2 cellular contexts compared by ENCODE assay signal in the genomic region with DNA sequence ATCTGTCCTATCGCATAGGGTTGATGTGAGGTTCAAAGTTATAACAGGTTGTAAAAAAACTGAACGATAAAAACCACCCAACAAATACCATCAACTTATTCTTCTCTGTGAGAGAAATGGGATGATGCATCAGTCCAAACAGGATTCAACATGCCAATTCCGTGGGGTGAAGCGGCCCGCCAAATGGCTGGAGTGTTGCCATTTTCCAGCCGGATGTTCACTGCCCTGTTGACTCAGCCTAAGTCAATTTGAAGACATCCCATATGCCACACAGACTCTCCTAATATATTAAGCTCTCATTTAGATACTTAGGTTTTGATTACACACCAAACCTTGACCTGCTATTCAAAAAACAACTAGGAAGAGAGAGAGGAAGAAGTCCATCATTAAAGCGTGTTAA.
TF ChIP-seq lines count a peak whose summit lies in the region.

No MANE protein-coding gene starts in this region.

TF ChIP-seq in A549, 52 proteins besides CTCF, POLR2A, EP300 and RAD21:
- TF ChIP-seq ZC3H11A (IDR thresholded peaks at IDR 0.05) (no peak), POLR2AphosphoS2 (conservative IDR thresholded peaks at IDR 0.05; ENCODE audit: low read length) (no peak), RARB (CRISPR knock-in tag; IDR thresholded peaks at IDR 0.05) (no peak)

TF ChIP-seq in HepG2, 621 proteins besides CTCF, POLR2A, EP300 and RAD21:
- TF ChIP-seq ZNF704 (CRISPR knock-in tag; IDR thresholded peaks at IDR 0.05; ENCODE audit: borderline replicate concordance) (no peak), NFE2L1 (CRISPR knock-in tag; IDR thresholded peaks at IDR 0.05; ENCODE audit: borderline replicate concordance) (no peak), MIXL1 (CRISPR knock-in tag; IDR thresholded peaks at IDR 0.05) (no peak), ZNF501 (CRISPR knock-in tag; IDR thresholded peaks at IDR 0.05) (no peak), TP53 (CRISPR knock-in tag; conservative IDR thresholded peaks at IDR 0.05) (no peak), ZNF451 (CRISPR knock-in tag; IDR thresholded peaks at IDR 0.05) (no peak), HNRNPLL (IDR thresholded peaks at IDR 0.05; ENCODE audit: low read depth, low read length, poor library complexity, severe bottlenecking) (no peak), GATAD2A (CRISPR knock-in tag; IDR thresholded peaks at IDR 0.05) (no peak), ZNF230 (CRISPR knock-in tag; IDR thresholded peaks at IDR 0.05) (no peak), ZSCAN31 (CRISPR knock-in tag; IDR thresholded peaks at IDR 0.05; ENCODE audit: low read depth) (no peak), ZKSCAN5 (CRISPR knock-in tag; IDR thresholded peaks at IDR 0.05) (no peak), SP140L (CRISPR knock-in tag; IDR thresholded peaks at IDR 0.05; ENCODE audit: borderline replicate concordance) (no peak), HOXD1 (CRISPR knock-in tag; IDR thresholded peaks at IDR 0.05) (no peak), YEATS4 (CRISPR knock-in tag; IDR thresholded peaks at IDR 0.05; ENCODE audit: borderline replicate concordance) (no peak), ZNF549 (CRISPR knock-in tag; IDR thresholded peaks at IDR 0.05) (no peak)
- TF ChIP-seq, protein P1, sequence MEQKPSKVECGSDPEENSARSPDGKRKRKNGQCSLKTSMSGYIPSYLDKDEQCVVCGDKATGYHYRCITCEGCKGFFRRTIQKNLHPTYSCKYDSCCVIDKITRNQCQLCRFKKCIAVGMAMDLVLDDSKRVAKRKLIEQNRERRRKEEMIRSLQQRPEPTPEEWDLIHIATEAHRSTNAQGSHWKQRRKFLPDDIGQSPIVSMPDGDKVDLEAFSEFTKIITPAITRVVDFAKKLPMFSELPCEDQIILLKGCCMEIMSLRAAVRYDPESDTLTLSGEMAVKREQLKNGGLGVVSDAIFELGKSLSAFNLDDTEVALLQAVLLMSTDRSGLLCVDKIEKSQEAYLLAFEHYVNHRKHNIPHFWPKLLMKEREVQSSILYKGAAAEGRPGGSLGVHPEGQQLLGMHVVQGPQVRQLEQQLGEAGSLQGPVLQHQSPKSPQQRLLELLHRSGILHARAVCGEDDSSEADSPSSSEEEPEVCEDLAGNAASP (CRISPR knock-in tag; IDR thresholded peaks at IDR 0.05; ENCODE audit: borderline replicate concordance): no peak
- TF ChIP-seq, protein P2, sequence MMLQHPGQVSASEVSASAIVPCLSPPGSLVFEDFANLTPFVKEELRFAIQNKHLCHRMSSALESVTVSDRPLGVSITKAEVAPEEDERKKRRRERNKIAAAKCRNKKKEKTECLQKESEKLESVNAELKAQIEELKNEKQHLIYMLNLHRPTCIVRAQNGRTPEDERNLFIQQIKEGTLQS (CRISPR knock-in tag; IDR thresholded peaks at IDR 0.05): no peak
- TF ChIP-seq, protein P3, sequence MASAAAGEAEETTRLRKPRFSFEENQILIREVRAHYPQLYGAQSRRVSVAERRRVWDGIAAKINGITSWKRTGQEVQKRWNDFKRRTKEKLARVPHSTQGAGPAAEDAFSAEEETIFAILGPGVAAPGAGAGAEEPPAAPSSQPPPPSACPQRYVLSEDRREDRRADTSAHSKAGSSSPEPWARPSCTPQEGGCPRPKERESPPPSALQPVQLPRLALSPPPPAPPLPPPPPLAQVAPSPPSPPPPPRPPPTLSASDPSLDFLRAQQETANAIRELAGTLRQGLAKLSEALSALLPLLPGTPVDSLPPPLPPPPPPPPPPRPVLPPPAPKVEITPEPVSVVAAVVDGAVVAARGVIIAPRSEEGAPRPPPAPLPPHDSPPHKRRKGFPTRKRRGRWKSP (CRISPR knock-in tag; IDR thresholded peaks at IDR 0.05): no peak
TF ChIP-seq in HepG2: peak in this region for 0.
